Comparison of ENCODE assay signal across 17 cellular contexts in the genomic region with DNA sequence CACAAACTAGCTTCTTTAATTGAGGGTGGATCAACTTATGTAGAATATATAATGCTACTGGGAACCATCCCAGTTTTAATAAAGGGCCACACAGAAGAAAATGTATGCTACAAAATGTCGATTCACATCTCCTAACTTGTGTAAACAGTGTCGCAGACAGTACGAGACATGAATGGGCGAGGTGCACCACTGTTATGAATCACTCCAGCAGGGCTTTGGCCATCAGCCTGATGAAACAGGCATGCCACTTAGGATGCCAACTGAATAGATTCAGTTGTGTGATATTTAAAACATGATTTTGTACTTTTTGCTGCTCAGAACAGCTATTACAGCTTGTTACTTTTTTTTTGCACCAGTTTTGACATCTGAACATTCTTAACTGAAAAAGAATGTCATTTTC.
DNase-seq lines count a peak whose midpoint lies in the region; ATAC-seq and TF ChIP-seq lines count a peak whose summit lies in the region.
"Had no signal": no experiment of that assay in that cellular context is flagged by ENCODE, and none has a peak within 500 bp of the region (broad histone marks: within the 10 kb centered on the region; RNA-seq: fewer than 3 reads in every experiment).

No MANE protein-coding gene starts in this region.

- TF ChIP-seq CTCF in AG10803 (conservative IDR thresholded peaks at IDR 0.05; ENCODE audit: low read length) (no peak), cardiac fibroblast (IDR thresholded peaks at IDR 0.05; ENCODE audit: low read depth, low read length) (no peak), WERI-Rb-1 (IDR thresholded peaks at IDR 0.05; ENCODE audit: low read depth, low read length) (no peak)

- no peak overlapping the region for H3K23ac ChIP-seq in mesenchymal stem cell (ENCODE audit: low read length in 2 of 2)

- H3K14ac ChIP-seq in mesenchymal stem cell (ENCODE audit: low read length in 2 of 2) = no peak overlapping the region

- H3K36me3 Mint-ChIP-seq in naive thymus-derived CD8-positive, alpha-beta T cell = peaks cover 6 to 39% (median 37%) of the 10 kb centered on the region in 3 donors

- no peak overlapping the region for H3K4me2 ChIP-seq in mesenchymal stem cell (ENCODE audit: low read length, poor library complexity, severe bottlenecking)
- H3K4me2 ChIP-seq: smooth muscle cell had no signal

- H3K27me3 ChIP-seq in mesenchymal stem cell (ENCODE audit: control insufficient read depth in 1 of 2, insufficient read depth in 1 of 2, low read length in 2 of 2) (no peaks in the 10 kb centered on the region), WERI-Rb-1 (ENCODE audit: insufficient read depth, low read depth, severe bottlenecking) (no peaks in the 10 kb centered on the region)
- H3K27me3 ChIP-seq: BLaER1, body of pancreas, vagina had no signal

- no peak for ATAC-seq in stimulated activated naive CD8-positive, alpha-beta T cell treated with anti-CD3 and anti-CD28 coated beads, Interleukin-15, Interleukin-2, amounts not matched to agents 100 U/mL and 50 U/mL, for 24 hours
- ATAC-seq in naive thymus-derived CD8-positive, alpha-beta T cell = no peak
- ATAC-seq: body of pancreas had no signal

- H3K27ac ChIP-seq in mesenchymal stem cell (ENCODE audit: low read length, poor library complexity, severe bottlenecking) (no peak overlapping the region), WERI-Rb-1 (no peak overlapping the region)
- H3K27ac ChIP-seq: BLaER1, body of pancreas, vagina had no signal

- no peak overlapping the region for H2BK120ac ChIP-seq in mesenchymal stem cell (ENCODE audit: low read depth, low read length)

- no peak overlapping the region for H2AFZ ChIP-seq in mesenchymal stem cell (ENCODE audit: low read depth, low read length)

- H3K4me3 ChIP-seq in AG10803 (ENCODE audit: low read length) (no peak overlapping the region), cardiac fibroblast (replicated peaks in 1 of 2; ENCODE audit: low read depth in 2 of 2, low read length in 2 of 2) (no peak overlapping the region), mesenchymal stem cell (ENCODE audit: insufficient read depth in 1 of 2, low read depth in 1 of 2, low read length in 2 of 2) (no peak overlapping the region), WERI-Rb-1 (ENCODE audit: low read depth, low read length) (no peak overlapping the region)
- H3K4me3 ChIP-seq: BLaER1, body of pancreas, smooth muscle cell, vagina had no signal

- H2BK5ac ChIP-seq in mesenchymal stem cell (ENCODE audit: low read depth, low read length, poor library complexity, severe bottlenecking) = no peak overlapping the region

- H3K9ac ChIP-seq in mesenchymal stem cell (ENCODE audit: low read length) = no peak overlapping the region
- H3K9ac ChIP-seq: BLaER1 had no signal

- H4K8ac ChIP-seq in mesenchymal stem cell (ENCODE audit: low read length) = no peak overlapping the region

- peaks cover 0 to 3% (median 0%) of the 10 kb centered on the region in 4 donors for H3K4me1 Mint-ChIP-seq in naive thymus-derived CD8-positive, alpha-beta T cell
- H3K4me1 Mint-ChIP-seq: IgD-negative memory B cell, nephron progenitor cell had no signal

- H3K4me3 Mint-ChIP-seq in naive thymus-derived CD8-positive, alpha-beta T cell = no peak overlapping the region
- H3K4me3 Mint-ChIP-seq: IgD-negative memory B cell, nephron progenitor cell had no signal

- peaks cover 4% of the 10 kb centered on the region for H3K4me1 ChIP-seq in mesenchymal stem cell (ENCODE audit: control insufficient read depth, insufficient read depth, low read depth, low read length)
- H3K4me1 ChIP-seq: body of pancreas had no signal

- POLR2A ChIA-PET in naive thymus-derived CD8-positive, alpha-beta T cell (lab: Charles Lee) = no interaction called here

- WGBS in mesenchymal stem cell = 64% methylated on average over 4 of the region's 4 CpGs

- H2AK5ac ChIP-seq in mesenchymal stem cell (ENCODE audit: low read length, severe bottlenecking) = no peak overlapping the region

- H3K4ac ChIP-seq in mesenchymal stem cell (ENCODE audit: low read depth in 1 of 2, low read length in 2 of 2) = no peak overlapping the region

- H3K9me3 ChIP-seq in mesenchymal stem cell (ENCODE audit: control insufficient read depth, low read length) = no peaks in the 10 kb centered on the region
- H3K9me3 ChIP-seq in WERI-Rb-1 (ENCODE audit: severe bottlenecking) = no peaks in the 10 kb centered on the region
- H3K9me3 ChIP-seq: BLaER1, body of pancreas, vagina had no signal

- DNase-seq in AG10803 (ENCODE audit: low read depth) = peak; percentile 65
- peak; percentile 62 for DNase-seq in LHCN-M2 (ENCODE audit: low read depth)
- DNase-seq in cardiac fibroblast (ENCODE audit: low read depth in 2 of 2) = peak; percentile 27 to 65
- peak; percentile 31 for DNase-seq in mesenchymal stem cell
- no peak for DNase-seq in cerebellar cortex (ENCODE audit: low spot score)
- no peak for DNase-seq in stimulated activated naive CD8-positive, alpha-beta T cell treated with anti-CD3 and anti-CD28 coated beads, Interleukin-15, Interleukin-2, amounts not matched to agents 100 U/mL and 50 U/mL, for 24 hours
- DNase-seq in naive thymus-derived CD8-positive, alpha-beta T cell = no peak
- DNase-seq in WERI-Rb-1 = no peak
- DNase-seq: activated T-cell treated with anti-CD3 and anti-CD28 coated beads for 4 hours, body of pancreas, NCI-H2029 treated with DMSO at 0.1 percent for 48 hours, nephron progenitor cell, OCI-M1 had no signal

- no peaks in the 10 kb centered on the region for H3K27me3 Mint-ChIP-seq in naive thymus-derived CD8-positive, alpha-beta T cell
- H3K27me3 Mint-ChIP-seq: IgD-negative memory B cell had no signal

- H3K9me3 Mint-ChIP-seq in naive thymus-derived CD8-positive, alpha-beta T cell = peaks cover 0 to under 1% (median 0%) of the 10 kb centered on the region in 9 donors
- H3K9me3 Mint-ChIP-seq: nephron progenitor cell had no signal

- H2BK15ac ChIP-seq in mesenchymal stem cell (ENCODE audit: low read depth, poor library complexity, severe bottlenecking) = no peak overlapping the region

- H2BK12ac ChIP-seq in mesenchymal stem cell (ENCODE audit: low read length in 2 of 2) = no peak overlapping the region

- no peak overlapping the region for H4K91ac ChIP-seq in mesenchymal stem cell (ENCODE audit: low read length)

- no peak overlapping the region for H3K18ac ChIP-seq in mesenchymal stem cell (ENCODE audit: low read depth in 1 of 2, low read length in 2 of 2)

- H3K36me3 ChIP-seq in mesenchymal stem cell (ENCODE audit: control insufficient read depth in 1 of 2, insufficient read depth in 2 of 2, low read depth in 1 of 2, low read length in 2 of 2) = peaks cover 0 to 3% of the 10 kb centered on the region in 2 experiments
- no peaks in the 10 kb centered on the region for H3K36me3 ChIP-seq in WERI-Rb-1
- H3K36me3 ChIP-seq: vagina had no signal

- no peak overlapping the region for H3K27ac Mint-ChIP-seq in naive thymus-derived CD8-positive, alpha-beta T cell
- H3K27ac Mint-ChIP-seq: IgD-negative memory B cell, nephron progenitor cell had no signal

- peaks cover 2% of the 10 kb centered on the region for H3K79me1 ChIP-seq in mesenchymal stem cell (replicated peaks; ENCODE audit: low read length, poor library complexity, severe bottlenecking)

Comparison
In these comparisons a context has a peak if more than half of its experiments do, and no peak if none do; other contexts are left out.
1. DNase-seq: peak in AG10803 (single experiment), LHCN-M2 (single experiment), cardiac fibroblast (2 of 2) and mesenchymal stem cell (single experiment); none in cerebellar cortex (single experiment), stimulated activated naive CD8-positive, alpha-beta T cell treated with anti-CD3 and anti-CD28 coated beads, Interleukin-15, Interleukin-2, amounts not matched to agents 100 U/mL and 50 U/mL, for 24 hours (single experiment), naive thymus-derived CD8-positive, alpha-beta T cell (0 of 10) and WERI-Rb-1 (single experiment).